34 cellular contexts compared by ENCODE assay signal in genomic region chr10:47296111-47296894, GRCh38. TPM values are rescaled to one million over a fixed set of nuclear protein-coding genes. Genes with fewer than 3 reads are reported as not detected.
DNase-seq lines count a peak whose midpoint lies in the region; FAIRE-seq and TF ChIP-seq lines count a peak whose summit lies in the region.
"Had no signal": no experiment of that assay in that cellular context is flagged by ENCODE, and none has a peak within 500 bp of the region (broad histone marks: within the 10 kb centered on the region; RNA-seq: fewer than 3 reads in every experiment).

No MANE protein-coding gene starts in this region.

- H3K4me2 ChIP-seq in H1 (ENCODE audit: insufficient read depth in 1 of 2, low read depth in 2 of 2, low read length in 2 of 2), result no peak overlapping the region
- H3K4me2 ChIP-seq in hepatocyte, result peak overlapping the region; percentile 52
- H3K4me2 ChIP-seq in osteoblast (ENCODE audit: insufficient read depth, low read length), result no peak overlapping the region

- CTCF ChIA-PET in H1 (lab: Charles Lee; ENCODE audit: partially characterized antibody), result interaction anchor here (0.9 to 4.3 kb wide), 6 partner anchors 16 to 267 kb away, joined by 3 to 24 read pairs (median 6); no protein-coding TSS in a partner anchor

- TF ChIP-seq POLR2A in H1 (IDR thresholded peaks at IDR 0.05; ENCODE audit: control extremely low read depth in 1 of 2, low read depth in 2 of 2, low read length in 2 of 2) (no peak), esophagus muscularis mucosa (IDR thresholded peaks at IDR 0.05; ENCODE audit: low read depth) (no peak)

- H3K23ac ChIP-seq in H1 (ENCODE audit: insufficient read length), result no peak overlapping the region

- no peak overlapping the region for H2BK20ac ChIP-seq in H1 (ENCODE audit: low read length)

- H2BK15ac ChIP-seq in H1 (ENCODE audit: low read length), result no peak overlapping the region

- H3K27me3 ChIP-seq in H1 (replicated peaks in 1 of 4; ENCODE audit: control insufficient read depth in 3 of 4, extremely low read depth in 1 of 4, insufficient read depth in 3 of 4, low read length in 3 of 4), result peaks cover 2 to 28% (median 23%) of the 10 kb centered on the region in 4 experiments
- peaks cover 55% of the 10 kb centered on the region for H3K27me3 ChIP-seq in hepatocyte
- H3K27me3 ChIP-seq in osteoblast (ENCODE audit: insufficient read depth, low read length), result peaks cover 58% of the 10 kb centered on the region
- H3K27me3 ChIP-seq in esophagus muscularis mucosa, result peaks cover 0 to 21% (median 6%) of the 10 kb centered on the region in 4 donors

- H2BK120ac ChIP-seq in H1 (replicated peaks; ENCODE audit: low read depth, low read length), result no peak overlapping the region

- no peak overlapping the region for H3K4me3 ChIP-seq in H1 (ENCODE audit: extremely low read depth in 1 of 4, insufficient read depth in 2 of 4, low read depth in 3 of 4, low read length in 4 of 4)
- H3K4me3 ChIP-seq in hepatocyte, result no peak overlapping the region
- H3K4me3 ChIP-seq in osteoblast (ENCODE audit: insufficient read depth, low read length), result no peak overlapping the region
- peak overlapping the region in 1 of 4 donors; percentile 3 for H3K4me3 ChIP-seq in esophagus muscularis mucosa
- H3K4me3 ChIP-seq: dorsolateral prefrontal cortex, K562, skin epidermis had no signal

- H4K5ac ChIP-seq in H1 (ENCODE audit: insufficient read length, low read depth, low read length), result no peak overlapping the region

- DNase-seq in H1 (ENCODE audit: low read depth in 1 of 2, low spot score in 2 of 2), result no peak
- peak; percentile 19 for DNase-seq in hepatocyte (ENCODE audit: low spot score)
- peak; percentile 81 for DNase-seq in osteoblast (ENCODE audit: insufficient read length, low spot score, missing footprints)
- no peak for DNase-seq in type B pancreatic cell (ENCODE audit: extremely low spot score, unreplicated experiment)
- no peak for DNase-seq in DMS53 (lab: John Stamatoyannopoulos, UW)
- DNase-seq in esophagus muscularis mucosa (ENCODE audit: extremely low spot score), result no peak
- no peak for DNase-seq in AG08396 (ENCODE audit: low spot score)
- DNase-seq: activated CD4-positive, alpha-beta T cell treated with anti-CD3 and anti-CD28 coated beads for 48 hours; activated naive CD4-positive, alpha-beta T cell; activated T-cell treated with anti-CD3 and anti-CD28 coated beads, Interleukin-2, amount 50 U/mL, for 4 hours; cerebellar nuclear complex; mammary epithelial cell; NCI-H1105; NCI-H2081; NCI-H345; NCI-H774; RPMI8226; T-helper 17 cell had no signal

- H4K20me1 ChIP-seq in H1 (replicated peaks in 1 of 2; ENCODE audit: control insufficient read depth in 1 of 2, insufficient read depth in 2 of 2, low read length in 2 of 2) (no peaks in the 10 kb centered on the region), hepatocyte (ENCODE audit: insufficient read depth, poor library complexity, severe bottlenecking) (no peaks in the 10 kb centered on the region), osteoblast (ENCODE audit: insufficient read depth, low read length) (peaks cover 4% of the 10 kb centered on the region)

- peaks cover 75% of the 10 kb centered on the region for H3K27me3 Mint-ChIP-seq in type B pancreatic cell

- no peak overlapping the region for H3K14ac ChIP-seq in H1 (ENCODE audit: insufficient read length)

- H3K4me1 ChIP-seq in H1 (replicated peaks in 1 of 4; ENCODE audit: control insufficient read depth in 3 of 4, insufficient read depth in 4 of 4, low read length in 3 of 4) (peaks cover 0 to 4% (median 2%) of the 10 kb centered on the region in 4 experiments; a peak in 1 of 7 replicates), hepatocyte (ENCODE audit: insufficient read depth) (peaks cover 8% of the 10 kb centered on the region), osteoblast (ENCODE audit: insufficient read depth, low read length) (no peaks in the 10 kb centered on the region), esophagus muscularis mucosa (peaks cover 4 to 36% (median 21%) of the 10 kb centered on the region in 4 donors)

- H3K79me2 ChIP-seq in H1 (ENCODE audit: control insufficient read depth in 1 of 2, insufficient read depth in 2 of 2, low read length in 2 of 2) (no peaks in the 10 kb centered on the region), hepatocyte (no peaks in the 10 kb centered on the region), osteoblast (ENCODE audit: insufficient read depth, low read length) (no peaks in the 10 kb centered on the region)

- H3K56ac ChIP-seq in H1 (replicated peaks; ENCODE audit: insufficient read length, low read depth, low read length), result peak overlapping the region; percentile 71

- peak overlapping the region; percentile 68 for H3K27ac Mint-ChIP-seq in type B pancreatic cell
- H3K27ac Mint-ChIP-seq: stimulated activated naive CD8-positive, alpha-beta T cell treated with anti-CD3 and anti-CD28 coated beads, Interleukin-15, Interleukin-2, amounts not matched to agents 100 ng/mL and 50 ng/mL, for 24 hours; T-helper 17 cell had no signal

- no peak for FAIRE-seq in H1 (lab: Jason Lieb, UNC)
- FAIRE-seq: D721Med, GM18507, K562 had no signal

- H3K9me3 ChIP-seq in H1 (ENCODE audit: insufficient read depth in 2 of 2, low read depth in 1 of 2, low read length in 1 of 2) (no peaks in the 10 kb centered on the region), hepatocyte (ENCODE audit: low read depth) (no peaks in the 10 kb centered on the region), osteoblast (ENCODE audit: low read depth, low read length) (no peaks in the 10 kb centered on the region), esophagus muscularis mucosa (no peaks in the 10 kb centered on the region)
- H3K9me3 ChIP-seq: neutrophil had no signal

- H3K23me2 ChIP-seq in H1 (ENCODE audit: low read depth, low read length), result peaks cover 11% of the 10 kb centered on the region; the same call in 1 of the 2 replicates

- H4K91ac ChIP-seq in H1 (replicated peaks; ENCODE audit: insufficient read length, low read length), result no peak overlapping the region

- intact Hi-C loops in esophagus muscularis mucosa (cut with DNase I), result no loop called here

- H2AFZ ChIP-seq in H1 (ENCODE audit: low read length) (no peak overlapping the region), hepatocyte (no peak overlapping the region), osteoblast (ENCODE audit: low read length) (no peak overlapping the region)

- H3K36me3 Mint-ChIP-seq in type B pancreatic cell, result no peaks in the 10 kb centered on the region

- no peaks in the 10 kb centered on the region for H3K9me3 Mint-ChIP-seq in type B pancreatic cell
- H3K9me3 Mint-ChIP-seq: activated T-cell treated with anti-CD3 and anti-CD28 coated beads, Interleukin-2, amount 50 U/mL, for 4 hours; stimulated activated naive CD8-positive, alpha-beta T cell treated with anti-CD3 and anti-CD28 coated beads, Interleukin-15, Interleukin-2, amounts not matched to agents 100 ng/mL and 50 ng/mL, for 24 hours had no signal

- H2BK12ac ChIP-seq in H1 (ENCODE audit: low read depth, low read length), result no peak overlapping the region

- POLR2A ChIA-PET in H1 (lab: Charles Lee; ENCODE audit: partially characterized antibody), result no interaction called here

- H3K36me3 ChIP-seq in H1 (ENCODE audit: control insufficient read depth in 2 of 4, insufficient read depth in 4 of 4, low read length in 3 of 4) (no peaks in the 10 kb centered on the region), hepatocyte (replicated peaks; ENCODE audit: insufficient read depth, low read depth) (no peaks in the 10 kb centered on the region), osteoblast (ENCODE audit: insufficient read depth, low read length) (no peaks in the 10 kb centered on the region), esophagus muscularis mucosa (no peaks in the 10 kb centered on the region)
- H3K36me3 ChIP-seq: neutrophil had no signal

- no peak overlapping the region for H2AK5ac ChIP-seq in H1 (ENCODE audit: low read depth, low read length)

- 82% methylated on average over 12 of the region's 12 CpGs; no CpG with 5 or more reads in 1 of the 2 experiments for WGBS in H1 (ENCODE audit: extremely low coverage in 1 of 2, insufficient coverage in 1 of 2, insufficient read length in 1 of 2, insufficient replicate concordance in 2 of 2, low coverage in 1 of 2, low lambda C conversion rate in 2 of 2, missing lambda C conversion rate in 1 of 2), 2 experiments
- WGBS in hepatocyte (ENCODE audit: low lambda C conversion rate, missing lambda C conversion rate), result 53% methylated on average over 12 of the region's 12 CpGs
- 55% methylated on average over 12 of the region's 12 CpGs for WGBS in esophagus muscularis mucosa

- H3K4me1 Mint-ChIP-seq in type B pancreatic cell (ENCODE audit: unreplicated experiment), result peaks cover 40% of the 10 kb centered on the region

- no peak for TF ChIP-seq EP300 in H1 (IDR thresholded peaks at IDR 0.05; ENCODE audit: borderline replicate concordance in 1 of 2, low read depth in 2 of 2, low read length in 2 of 2)
- TF ChIP-seq EP300 in esophagus muscularis mucosa (IDR thresholded peaks at IDR 0.05), result no peak

- peak overlapping the region; percentile 42 for H3K4me3 Mint-ChIP-seq in type B pancreatic cell
- H3K4me3 Mint-ChIP-seq: activated T-cell treated with anti-CD3 and anti-CD28 coated beads, Interleukin-2, amount 50 U/mL, for 4 hours; stimulated activated naive CD8-positive, alpha-beta T cell treated with anti-CD3 and anti-CD28 coated beads, Interleukin-15, Interleukin-2, amounts not matched to agents 100 ng/mL and 50 ng/mL, for 24 hours; T-helper 17 cell had no signal

- H3K27ac ChIP-seq in H1 (ENCODE audit: low read depth, low read length), result no peak overlapping the region
- peak overlapping the region; percentile 88 for H3K27ac ChIP-seq in hepatocyte
- H3K27ac ChIP-seq in osteoblast (ENCODE audit: low read depth, low read length), result no peak overlapping the region
- H3K27ac ChIP-seq in esophagus muscularis mucosa (replicated peaks in 1 of 4), result peak overlapping the region in 2 of 4 donors; percentile 15 to 35
- H3K27ac ChIP-seq: C4-2B, dorsolateral prefrontal cortex, neutrophil, VCaP had no signal

- H3K9ac ChIP-seq in H1 (replicated peaks in 1 of 4; ENCODE audit: extremely low read depth in 1 of 4, low read depth in 3 of 4, low read length in 3 of 4), result no peak overlapping the region

- H3K9me2 ChIP-seq in hepatocyte (replicated peaks; ENCODE audit: insufficient read depth), result no peaks in the 10 kb centered on the region

- no peaks in the 10 kb centered on the region for H3K79me1 ChIP-seq in H1 (ENCODE audit: low read depth, low read length)

- no peak for TF ChIP-seq CTCF in H1 (IDR thresholded peaks at IDR 0.05; ENCODE audit: control extremely low read depth in 1 of 3, insufficient read depth in 1 of 3, low read depth in 1 of 3, low read length in 3 of 3)
- TF ChIP-seq CTCF in hepatocyte (IDR thresholded peaks at IDR 0.05; ENCODE audit: poor library complexity), result no peak
- no peak for TF ChIP-seq CTCF in osteoblast (IDR thresholded peaks at IDR 0.05; ENCODE audit: extremely low read depth, low read depth, low read length)
- no peak for TF ChIP-seq CTCF in type B pancreatic cell (conservative IDR thresholded peaks at IDR 0.05)
- TF ChIP-seq CTCF in esophagus muscularis mucosa (IDR thresholded peaks at IDR 0.05), result no peak

- H2BK5ac ChIP-seq in H1 (ENCODE audit: low read depth, low read length), result no peak overlapping the region

- no peak overlapping the region for H3K18ac ChIP-seq in H1 (ENCODE audit: extremely low read depth, low read length)

- H4K8ac ChIP-seq in H1 (ENCODE audit: extremely low read depth, insufficient read depth, low read length), result no peak overlapping the region

- TF ChIP-seq RAD21 in H1 (IDR thresholded peaks at IDR 0.05 in 1 of 2, conservative IDR thresholded peaks at IDR 0.05 in 1 of 2; ENCODE audit: low read depth in 2 of 2, low read length in 2 of 2), result no peak

- no peak overlapping the region for H3K4ac ChIP-seq in H1 (replicated peaks; ENCODE audit: insufficient read length, low read depth, low read length)

RNA-seq across cellular contexts. Expression of gene GDF10, which starts 3.7 kb away (rescaled TPM):
- 0.19 and 0.25 TPM in 2 replicates for total RNA-seq in H1 (2021; fragmentation: NEBNext Ultra II Directional; extraction: Animal tissue kit (Norgen Biotek cat#: 25700))
- 0.27 and 0.32 TPM in 2 replicates for polyA plus RNA-seq in H1 (2011; rRNA removed)
- 0.08 TPM for polyA plus RNA-seq in H1 (2011; cell fraction: cytosol; rRNA removed)
- 0.21 TPM for polyA plus RNA-seq in H1 (2011; cell fraction: nucleus; rRNA removed)
- 0.14 to 0.24 TPM (median 0.20 TPM) in 4 replicates for polyA plus RNA-seq in H1 (2012, experiment 1 of 2)
- 0.26 TPM for polyA plus RNA-seq in H1 (2012, experiment 2 of 2)
- polyA plus RNA-seq in H1 (2013, experiment 1 of 2), result 0.28 TPM
- 0.24 TPM for polyA plus RNA-seq in H1 (2013, experiment 2 of 2)
- polyA minus RNA-seq in H1 (2011; rRNA and poly(A)+ RNA removed), result 0.10 TPM in 1 of 2 replicates, not detected in the other
- polyA minus RNA-seq in H1 (2011; cell fraction: cytosol; rRNA and poly(A)+ RNA removed), result not detected
- polyA minus RNA-seq in H1 (2011; cell fraction: nucleus; rRNA and poly(A)+ RNA removed), result not detected
- total RNA-seq in hepatocyte, result 2.3 and 2.5 TPM in 2 replicates
- 3.3 and 5.7 TPM in 2 replicates for polyA plus RNA-seq in hepatocyte
- total RNA-seq in osteoblast, result under 0.01 TPM in 2 replicates
- 0.57 and 46.8 TPM in 2 replicates for total RNA-seq in type B pancreatic cell (ENCODE audit: low replicate concordance)
- 10 to 100 TPM in 3 of 4 donors, 1 to 10 TPM in 1; 5.6 to 33.3 (median 29.5) TPM for total RNA-seq in esophagus muscularis mucosa
- total RNA-seq: HT1080, kidney epithelial cell, mammary epithelial cell, MCF 10A had no signal
- polyA plus RNA-seq: mammary epithelial cell had no signal

RNA-seq across cellular contexts. Expression of gene GDF2, which starts 26.0 kb away (rescaled TPM):
- not detected in 2 replicates for total RNA-seq in H1 (2021; fragmentation: NEBNext Ultra II Directional; extraction: Animal tissue kit (Norgen Biotek cat#: 25700))
- polyA plus RNA-seq in H1 (2011; rRNA removed) (not detected in 2 replicates), hepatocyte (0.39 TPM in 1 of 2 replicates, not detected in the other)
- not detected for polyA plus RNA-seq in H1 (2011; cell fraction: cytosol; rRNA removed)
- not detected for polyA plus RNA-seq in H1 (2011; cell fraction: nucleus; rRNA removed)
- polyA plus RNA-seq in H1 (2012, experiment 1 of 2), result not detected in 4 replicates
- polyA plus RNA-seq in H1 (2012, experiment 2 of 2), result not detected
- polyA plus RNA-seq in H1 (2013, experiment 1 of 2), result not detected
- not detected for polyA plus RNA-seq in H1 (2013, experiment 2 of 2)
- not detected in 2 replicates for polyA minus RNA-seq in H1 (2011; rRNA and poly(A)+ RNA removed)
- polyA minus RNA-seq in H1 (2011; cell fraction: cytosol; rRNA and poly(A)+ RNA removed), result not detected
- not detected for polyA minus RNA-seq in H1 (2011; cell fraction: nucleus; rRNA and poly(A)+ RNA removed)
- total RNA-seq in hepatocyte (not detected in 2 replicates), osteoblast (not detected in 2 replicates), type B pancreatic cell (ENCODE audit: low replicate concordance) (not detected in 2 replicates), esophagus muscularis mucosa (not detected)
- total RNA-seq: activated CD8-positive, alpha-beta memory T cell treated with anti-CD3 and anti-CD28 coated beads for 36 hours; activated T-cell treated with anti-CD3 and anti-CD28 coated beads, Interleukin-2, amount 50 U/mL, for 4 hours; Daoy; HT1080; kidney epithelial cell; mammary epithelial cell; MCF 10A; T-helper 17 cell; ureter had no signal
- polyA plus RNA-seq: adipose tissue, mammary epithelial cell had no signal

RNA-seq across cellular contexts. Expression of gene RBP3, which starts 51.9 kb away (rescaled TPM):
- total RNA-seq in H1 (2021; fragmentation: NEBNext Ultra II Directional; extraction: Animal tissue kit (Norgen Biotek cat#: 25700)), result not detected in 2 replicates
- polyA plus RNA-seq in H1 (2011; rRNA removed) (not detected in 2 replicates), hepatocyte (1.1 and 1.3 TPM in 2 replicates)
- polyA plus RNA-seq in H1 (2011; cell fraction: cytosol; rRNA removed), result not detected
- polyA plus RNA-seq in H1 (2011; cell fraction: nucleus; rRNA removed), result not detected
- 0.05 to 0.07 TPM (median 0.07 TPM) in 3 of 4 replicates, not detected in the other for polyA plus RNA-seq in H1 (2012, experiment 1 of 2)
- polyA plus RNA-seq in H1 (2012, experiment 2 of 2), result not detected
- polyA plus RNA-seq in H1 (2013, experiment 1 of 2), result not detected
- not detected for polyA plus RNA-seq in H1 (2013, experiment 2 of 2)
- polyA minus RNA-seq in H1 (2011; rRNA and poly(A)+ RNA removed), result not detected in 2 replicates
- polyA minus RNA-seq in H1 (2011; cell fraction: cytosol; rRNA and poly(A)+ RNA removed), result not detected
- polyA minus RNA-seq in H1 (2011; cell fraction: nucleus; rRNA and poly(A)+ RNA removed), result not detected
- total RNA-seq in hepatocyte (0.53 and 0.56 TPM in 2 replicates), osteoblast (not detected in 2 replicates), type B pancreatic cell (ENCODE audit: low replicate concordance) (not detected in 2 replicates), esophagus muscularis mucosa (under 1 TPM in 2 of 4 donors, not detected in 2; under 0.01 to 0.06 TPM)
- total RNA-seq: activated CD8-positive, alpha-beta memory T cell treated with anti-CD3 and anti-CD28 coated beads for 36 hours; activated T-cell treated with anti-CD3 and anti-CD28 coated beads, Interleukin-2, amount 50 U/mL, for 4 hours; Daoy; HT1080; K562; kidney epithelial cell; mammary epithelial cell; MCF 10A; T-helper 17 cell; ureter had no signal
- polyA plus RNA-seq: adipose tissue, K562, mammary epithelial cell had no signal

Comparison
In these comparisons a context has a peak if more than half of its experiments do, and no peak if none do; other contexts are left out.
1. DNase-seq: peak in hepatocyte (single experiment) and osteoblast (single experiment); none in H1 (0 of 2), type B pancreatic cell (single experiment), DMS53 (single experiment), esophagus muscularis mucosa (single experiment) and AG08396 (single experiment).